Comparison of ENCODE assay signal across 13 cellular contexts in the genomic region with DNA sequence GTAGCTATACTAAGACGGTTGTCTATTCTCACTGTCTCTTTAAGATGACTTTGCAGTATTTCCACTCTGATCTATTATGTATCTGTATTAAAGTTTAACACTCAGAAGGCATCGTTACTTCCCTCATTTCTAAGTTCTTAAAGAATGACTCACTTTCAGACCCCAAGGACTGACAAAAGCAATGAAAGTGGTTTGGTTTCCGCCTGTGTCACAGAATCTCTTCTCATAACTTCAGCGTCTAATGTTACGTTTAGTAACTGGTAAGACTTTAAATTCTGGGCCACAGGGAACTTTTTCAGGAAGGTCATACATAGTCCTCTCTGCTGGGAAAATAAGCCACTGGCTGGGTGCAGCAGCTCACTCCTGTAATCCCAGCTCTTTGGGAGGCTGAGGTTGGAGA.
DNase-seq lines count a peak whose midpoint lies in the region; ATAC-seq and TF ChIP-seq lines count a peak whose summit lies in the region.
"Had no signal": no experiment of that assay in that cellular context is flagged by ENCODE, and none has a peak within 500 bp of the region (broad histone marks: within the 10 kb centered on the region; RNA-seq: fewer than 3 reads in every experiment).

No MANE protein-coding gene starts in this region.

- no peak for TF ChIP-seq POLR2A in lower leg skin (IDR thresholded peaks at IDR 0.05)

- H3K9me3 ChIP-seq in BLaER1 treated with 17β-estradiol and CSF1 and Interleukin-3, amounts not matched to agents 10 nM and 100 nM (replicated peaks in 1 of 11), result peaks cover 0 to 14% (median 0%) of the 10 kb centered on the region in 11 experiments; a peak in 7 of 22 replicates
- no peaks in the 10 kb centered on the region for H3K9me3 ChIP-seq in osteoblast (ENCODE audit: low read depth, low read length)

- TF ChIP-seq CTCF in epithelial cell of proximal tubule (conservative IDR thresholded peaks at IDR 0.05; ENCODE audit: low read depth, low read length) (no peak), osteoblast (IDR thresholded peaks at IDR 0.05; ENCODE audit: extremely low read depth, low read depth, low read length) (no peak), lower leg skin (IDR thresholded peaks at IDR 0.05) (no peak)

- DNase-seq in NOMO-1 treated with DMSO at 0.1 percent for 48 hours (lab: John Stamatoyannopoulos, UW; ENCODE audit: unreplicated experiment), result peak; percentile 76
- DNase-seq in epithelial cell of proximal tubule (ENCODE audit: low read depth), result peak; percentile 66
- peak; percentile 68 for DNase-seq in osteoblast (ENCODE audit: insufficient read length, low spot score, missing footprints)
- DNase-seq in NCI-H1105 treated with DMSO at 0.1 percent for 48 hours (lab: John Stamatoyannopoulos, UW), result no peak
- DNase-seq in lower leg skin (ENCODE audit: low spot score in 2 of 2), result no peak
- no peak for DNase-seq in globus pallidus (ENCODE audit: low spot score)
- DNase-seq: effector CD4-positive, alpha-beta T cell; EL; glutamatergic neuron; NK-92 treated with Interleukin-12 subunit alpha and Interleukin-12 subunit beta, amount 100 ng/mL, for 24 hours; posterior cingulate gyrus had no signal

- intact Hi-C loops in lower leg skin (cut with DNase I; ENCODE audit: low total_unique reads), result no loop called here

- no peak overlapping the region for H3K9ac ChIP-seq in BLaER1 treated with 17β-estradiol and CSF1 and Interleukin-3, amounts not matched to agents 10 nM and 100 nM

- H2AFZ ChIP-seq in osteoblast (ENCODE audit: low read length), result peak overlapping the region; percentile 78

- H3K4me3 ChIP-seq in BLaER1 treated with 17β-estradiol and CSF1 and Interleukin-3, amounts not matched to agents 10 nM and 100 nM, result no peak overlapping the region
- H3K4me3 ChIP-seq in epithelial cell of proximal tubule (ENCODE audit: low read depth, low read length) (no peak overlapping the region), osteoblast (ENCODE audit: insufficient read depth, low read length) (no peak overlapping the region), lower leg skin (ENCODE audit: low read depth, poor library complexity, severe bottlenecking) (no peak overlapping the region)

- peak overlapping the region in 7 of 11 experiments; percentile 28 to 77 (median 53); a peak in 12 of 22 replicates for H3K4me2 ChIP-seq in BLaER1 treated with 17β-estradiol and CSF1 and Interleukin-3, amounts not matched to agents 10 nM and 100 nM
- peak overlapping the region; percentile 46 for H3K4me2 ChIP-seq in osteoblast (ENCODE audit: insufficient read depth, low read length)

- no peaks in the 10 kb centered on the region for H3K27me3 ChIP-seq in BLaER1 treated with 17β-estradiol and CSF1 and Interleukin-3, amounts not matched to agents 10 nM and 100 nM
- no peaks in the 10 kb centered on the region for H3K27me3 ChIP-seq in osteoblast (ENCODE audit: insufficient read depth, low read length)

- no peaks in the 10 kb centered on the region for H4K20me1 ChIP-seq in BLaER1 treated with 17β-estradiol and CSF1 and Interleukin-3, amounts not matched to agents 10 nM and 100 nM
- H4K20me1 ChIP-seq in osteoblast (ENCODE audit: insufficient read depth, low read length), result no peaks in the 10 kb centered on the region

- 49 to 53% methylated on average over 5 of the region's 5 CpGs for WGBS in lower leg skin, 2 donors

- peaks cover 0 to 26% (median 5%) of the 10 kb centered on the region in 10 experiments; a peak in 8 of 20 replicates for H3K4me1 ChIP-seq in BLaER1 treated with 17β-estradiol and CSF1 and Interleukin-3, amounts not matched to agents 10 nM and 100 nM
- H3K4me1 ChIP-seq in osteoblast (ENCODE audit: insufficient read depth, low read length), result peaks cover 18% of the 10 kb centered on the region

- no peak for ATAC-seq in HG02981 (IDR thresholded peaks at IDR 0.05; ENCODE audit: unreplicated experiment)

- H3K27ac ChIP-seq in BLaER1 treated with 17β-estradiol and CSF1 and Interleukin-3, amounts not matched to agents 10 nM and 100 nM, result peak overlapping the region in 7 of 11 experiments; percentile 27 to 61 (median 40); a peak in 11 of 22 replicates
- peak overlapping the region; percentile 71 for H3K27ac ChIP-seq in osteoblast (ENCODE audit: low read depth, low read length)

- no peaks in the 10 kb centered on the region for H3K36me3 ChIP-seq in BLaER1 treated with 17β-estradiol and CSF1 and Interleukin-3, amounts not matched to agents 10 nM and 100 nM
- no peaks in the 10 kb centered on the region for H3K36me3 ChIP-seq in osteoblast (ENCODE audit: insufficient read depth, low read length)

- H3K79me2 ChIP-seq in osteoblast (ENCODE audit: insufficient read depth, low read length), result no peaks in the 10 kb centered on the region

Comparison
In these comparisons a context has a peak if more than half of its experiments do, and no peak if none do; other contexts are left out.
1. DNase-seq: peak in NOMO-1 treated with DMSO at 0.1 percent for 48 hours (single experiment), epithelial cell of proximal tubule (single experiment) and osteoblast (single experiment); none in NCI-H1105 treated with DMSO at 0.1 percent for 48 hours (single experiment), lower leg skin (0 of 2) and globus pallidus (single experiment).